In the genomic region with DNA sequence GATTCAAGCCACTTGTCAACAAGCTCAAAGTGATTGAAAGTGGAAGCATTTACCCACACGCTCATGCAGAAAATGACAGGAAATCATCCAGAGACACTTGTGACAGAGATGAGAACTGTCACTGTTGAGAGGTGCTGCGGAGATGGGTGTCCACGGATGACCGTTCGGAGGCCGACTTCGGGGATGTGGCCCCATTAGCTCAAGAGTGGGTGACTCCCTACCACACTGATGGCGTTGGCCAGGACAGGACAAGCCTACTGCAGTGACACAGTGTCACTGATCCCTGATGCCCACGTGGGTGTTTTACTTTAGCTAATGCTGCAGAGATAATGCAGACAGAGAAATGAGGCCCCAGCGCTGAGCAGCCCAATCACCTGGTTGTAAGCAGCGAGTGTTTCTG, we compare ENCODE assay signal across 16 cellular contexts.
DNase-seq lines count a peak whose midpoint lies in the region; ATAC-seq, FAIRE-seq and TF ChIP-seq lines count a peak whose summit lies in the region.
"Had no signal": no experiment of that assay in that cellular context is flagged by ENCODE, and none has a peak within 500 bp of the region (broad histone marks: within the 10 kb centered on the region; RNA-seq: fewer than 3 reads in every experiment).

No MANE protein-coding gene starts in this region.

- SMC1A ChIA-PET in GM12878 (lab: Charles Lee; ENCODE audit: uncharacterized antibody, unreplicated experiment), result interaction anchor here (0.6 to 1.0 kb wide), 3 partner anchors 8 to 134 kb away, joined by 3 to 4 read pairs (median 3); no protein-coding TSS in a partner anchor

- no peaks in the 10 kb centered on the region for H3K36me3 Mint-ChIP-seq in T-helper 1 cell treated with Interleukin-12 subunit alpha and Interleukin-12 subunit beta and Interleukin-4 antibody, amounts not matched to agents 30 μg/mL and 1 μg/mL, for 36 hours (ENCODE audit: low read depth)
- H3K36me3 Mint-ChIP-seq in stimulated activated effector memory CD8-positive, alpha-beta T cell treated with anti-CD3 and anti-CD28 coated beads, Interleukin-12 subunit alpha, Interleukin-12 subunit beta, amount 100 ng/mL, for 72 hours, result peaks cover 9% of the 10 kb centered on the region

- peak overlapping the region; percentile 56 for H3K4me2 ChIP-seq in GM12878 (ENCODE audit: control insufficient read depth, insufficient read depth)

- peak overlapping the region; percentile 45 for H3K4me3 Mint-ChIP-seq in T-helper 1 cell treated with Interleukin-12 subunit alpha and Interleukin-12 subunit beta and Interleukin-4 antibody, amounts not matched to agents 30 μg/mL and 1 μg/mL, for 36 hours
- peak overlapping the region; percentile 69 for H3K4me3 Mint-ChIP-seq in stimulated activated effector memory CD8-positive, alpha-beta T cell treated with anti-CD3 and anti-CD28 coated beads, Interleukin-12 subunit alpha, Interleukin-12 subunit beta, amount 100 ng/mL, for 72 hours

- TF ChIP-seq EP300 in GM12878 (IDR thresholded peaks at IDR 0.05; ENCODE audit: borderline replicate concordance in 1 of 2, control insufficient read depth in 1 of 2, low read depth in 2 of 2, low read length in 2 of 2), result no peak

- H4K20me1 ChIP-seq in GM12878 (ENCODE audit: control insufficient read depth, insufficient read depth), result no peaks in the 10 kb centered on the region

- peak overlapping the region; percentile 2; the same call in 1 of the 2 replicates for H2AFZ ChIP-seq in GM12878 (ENCODE audit: control insufficient read depth, low read depth, low read length)

- POLR2A ChIA-PET in GM12878 (lab: Charles Lee), result no interaction called here

- CTCF ChIA-PET in GM12878 (lab: Yijun Ruan, JAX), result no interaction called here

- H3K27me3 ChIP-seq in GM12878 (replicated peaks in 1 of 2; ENCODE audit: control insufficient read depth in 2 of 2, insufficient read depth in 2 of 2, low read length in 1 of 2), result no peaks in the 10 kb centered on the region
- no peaks in the 10 kb centered on the region for H3K27me3 ChIP-seq in MG63
- H3K27me3 ChIP-seq: foreskin keratinocyte, spleen had no signal

- RAD21 ChIA-PET in GM12878 (lab: Charles Lee; ENCODE audit: unreplicated experiment), result interaction anchor here (0.7 kb wide), 1 partner anchor 11 kb away, joined by 3 read pairs; no protein-coding TSS in a partner anchor

- no peak for TF ChIP-seq CTCF in GM12878 (IDR thresholded peaks at IDR 0.05 in 2 of 3, conservative IDR thresholded peaks at IDR 0.05 in 1 of 3; ENCODE audit: control insufficient read depth in 2 of 3, extremely low read depth in 1 of 3, insufficient read depth in 1 of 3, low read depth in 3 of 3, low read length in 3 of 3)

- TF ChIP-seq POLR2A in GM12878 (IDR thresholded peaks at IDR 0.05; ENCODE audit: low read depth, low read length) (no peak), GM18505 (IDR thresholded peaks at IDR 0.05; ENCODE audit: borderline replicate concordance, extremely low read depth, insufficient read depth, insufficient read length) (no peak)

- ATAC-seq in GM12878, result no peak; the same call in 2 of the 3 replicates
- ATAC-seq in stimulated activated effector memory CD8-positive, alpha-beta T cell treated with anti-CD3 and anti-CD28 coated beads, Interleukin-12 subunit alpha, Interleukin-12 subunit beta, amount 100 ng/mL, for 72 hours, result peak; percentile 64
- no peak for ATAC-seq in GM18505 (IDR thresholded peaks at IDR 0.05; ENCODE audit: unreplicated experiment)
- ATAC-seq: foreskin keratinocyte had no signal

- H3K4me3 ChIP-seq in GM12878 (no peak overlapping the region), MG63 (no peak overlapping the region)
- H3K4me3 ChIP-seq: SK-N-MC had no signal

- peak overlapping the region; percentile 73 for H3K27ac Mint-ChIP-seq in T-helper 1 cell treated with Interleukin-12 subunit alpha and Interleukin-12 subunit beta and Interleukin-4 antibody, amounts not matched to agents 30 μg/mL and 1 μg/mL, for 36 hours
- peak overlapping the region; percentile 84 for H3K27ac Mint-ChIP-seq in stimulated activated effector memory CD8-positive, alpha-beta T cell treated with anti-CD3 and anti-CD28 coated beads, Interleukin-12 subunit alpha, Interleukin-12 subunit beta, amount 100 ng/mL, for 72 hours

- peak; percentile 7 for FAIRE-seq in GM12878 (lab: Jason Lieb, UNC)
- FAIRE-seq: endothelial cell of umbilical vein had no signal

- in situ Hi-C loops in GM12878 (cut with MboI), result no loop called here

- H3K4me1 Mint-ChIP-seq in T-helper 1 cell treated with Interleukin-12 subunit alpha and Interleukin-12 subunit beta and Interleukin-4 antibody, amounts not matched to agents 30 μg/mL and 1 μg/mL, for 36 hours (ENCODE audit: low read depth), result peaks cover 32% of the 10 kb centered on the region
- peaks cover 58% of the 10 kb centered on the region for H3K4me1 Mint-ChIP-seq in stimulated activated effector memory CD8-positive, alpha-beta T cell treated with anti-CD3 and anti-CD28 coated beads, Interleukin-12 subunit alpha, Interleukin-12 subunit beta, amount 100 ng/mL, for 72 hours

- H3K27ac ChIP-seq in GM12878 (ENCODE audit: control insufficient read depth, insufficient read depth), result no peak overlapping the region
- H3K27ac ChIP-seq: foreskin keratinocyte, SK-N-MC had no signal

- WGBS in GM12878 (ENCODE audit: insufficient coverage, insufficient replicate concordance, low lambda C conversion rate, missing lambda C conversion rate), result 4% methylated on average over 11 of the region's 11 CpGs

- intact Hi-C loops in GM12878 (cut with micrococcal nuclease; ENCODE audit: unreplicated experiment), result no loop called here

- TF ChIP-seq RAD21 in GM12878 (IDR thresholded peaks at IDR 0.05; ENCODE audit: insufficient read depth, low read depth, low read length), result no peak

- no peaks in the 10 kb centered on the region for H3K79me2 ChIP-seq in GM12878 (ENCODE audit: control insufficient read depth, insufficient read depth, low read length)

- no peaks in the 10 kb centered on the region for H3K27me3 Mint-ChIP-seq in T-helper 1 cell treated with Interleukin-12 subunit alpha and Interleukin-12 subunit beta and Interleukin-4 antibody, amounts not matched to agents 30 μg/mL and 1 μg/mL, for 36 hours (ENCODE audit: low read depth)

- H3K9ac ChIP-seq in GM12878 (ENCODE audit: control insufficient read depth, insufficient read depth, low read length), result no peak overlapping the region

- H3K4me1 ChIP-seq in GM12878 (ENCODE audit: control insufficient read depth, insufficient read depth, low read length), result peaks cover 33% of the 10 kb centered on the region
- H3K4me1 ChIP-seq: foreskin keratinocyte had no signal

- H3K36me3 ChIP-seq in GM12878 (ENCODE audit: control insufficient read depth in 2 of 2, insufficient read depth in 2 of 2, low read length in 1 of 2) (no peaks in the 10 kb centered on the region), MG63 (no peaks in the 10 kb centered on the region)
- H3K36me3 ChIP-seq: spleen had no signal

- no TSS peak for BruUV-seq in GM12878 (replicated peaks; lab: Mats Ljungman, UMichigan)

- no peaks in the 10 kb centered on the region; the same call in 2 of the 3 replicates for H3K9me3 ChIP-seq in GM12878 (replicated peaks; ENCODE audit: control insufficient read depth, insufficient read depth, low read length)
- no peaks in the 10 kb centered on the region for H3K9me3 ChIP-seq in MG63

- no peaks in the 10 kb centered on the region for H3K9me3 Mint-ChIP-seq in T-helper 1 cell treated with Interleukin-12 subunit alpha and Interleukin-12 subunit beta and Interleukin-4 antibody, amounts not matched to agents 30 μg/mL and 1 μg/mL, for 36 hours
- no peaks in the 10 kb centered on the region for H3K9me3 Mint-ChIP-seq in stimulated activated effector memory CD8-positive, alpha-beta T cell treated with anti-CD3 and anti-CD28 coated beads, Interleukin-12 subunit alpha, Interleukin-12 subunit beta, amount 100 ng/mL, for 72 hours

- peak; percentile 35 for DNase-seq in stimulated activated CD4-positive, alpha-beta T cell treated with anti-CD3 and anti-CD28 coated beads, Interleukin-1b, Interleukin-23, amount 100 ng/mL, for 48 hours
- DNase-seq in stimulated activated CD4-positive, alpha-beta T cell treated with anti-CD3 and anti-CD28 coated beads, Interleukin-12 subunit alpha, Interleukin-12 subunit beta, amount 100 ng/mL, for 4 hours, result no peak
- no peak for DNase-seq in GM12878 (ENCODE audit: low read depth, low spot score)
- peak in 1 of 2 donors; percentile 74 for DNase-seq in stimulated activated effector memory CD8-positive, alpha-beta T cell treated with anti-CD3 and anti-CD28 coated beads, Interleukin-12 subunit alpha, Interleukin-12 subunit beta, amount 100 ng/mL, for 72 hours (ENCODE audit: low spot score in 2 of 2)
- DNase-seq in NCI-H1048 (lab: John Stamatoyannopoulos, UW), result no peak
- DNase-seq in MG63, result no peak
- DNase-seq: amniotic stem cell, DMS 273 treated with DMSO at 0.1 percent for 48 hours, foreskin keratinocyte, Kasumi-1, spleen, substantia nigra had no signal

TF ChIP-seq in GM12878, 131 proteins besides CTCF, POLR2A, EP300 and RAD21:
- TF ChIP-seq ZNF207 (IDR thresholded peaks at IDR 0.05; ENCODE audit: borderline replicate concordance) (no peak), NBN (IDR thresholded peaks at IDR 0.05) (no peak), NRF1 (conservative IDR thresholded peaks at IDR 0.05; ENCODE audit: low read depth, low read length) (no peak), RUNX3 (IDR thresholded peaks at IDR 0.05; ENCODE audit: low read length) (peak; percentile 4; the same call in 1 of the 2 replicates)
- TF ChIP-seq, protein P1, sequence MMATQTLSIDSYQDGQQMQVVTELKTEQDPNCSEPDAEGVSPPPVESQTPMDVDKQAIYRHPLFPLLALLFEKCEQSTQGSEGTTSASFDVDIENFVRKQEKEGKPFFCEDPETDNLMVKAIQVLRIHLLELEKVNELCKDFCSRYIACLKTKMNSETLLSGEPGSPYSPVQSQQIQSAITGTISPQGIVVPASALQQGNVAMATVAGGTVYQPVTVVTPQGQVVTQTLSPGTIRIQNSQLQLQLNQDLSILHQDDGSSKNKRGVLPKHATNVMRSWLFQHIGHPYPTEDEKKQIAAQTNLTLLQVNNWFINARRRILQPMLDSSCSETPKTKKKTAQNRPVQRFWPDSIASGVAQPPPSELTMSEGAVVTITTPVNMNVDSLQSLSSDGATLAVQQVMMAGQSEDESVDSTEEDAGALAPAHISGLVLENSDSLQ (IDR thresholded peaks at IDR 0.05), result peak; percentile 54; the same call in 1 of the 2 replicates
